Comparison of ENCODE assay signal across 17 cellular contexts in the genomic region with DNA sequence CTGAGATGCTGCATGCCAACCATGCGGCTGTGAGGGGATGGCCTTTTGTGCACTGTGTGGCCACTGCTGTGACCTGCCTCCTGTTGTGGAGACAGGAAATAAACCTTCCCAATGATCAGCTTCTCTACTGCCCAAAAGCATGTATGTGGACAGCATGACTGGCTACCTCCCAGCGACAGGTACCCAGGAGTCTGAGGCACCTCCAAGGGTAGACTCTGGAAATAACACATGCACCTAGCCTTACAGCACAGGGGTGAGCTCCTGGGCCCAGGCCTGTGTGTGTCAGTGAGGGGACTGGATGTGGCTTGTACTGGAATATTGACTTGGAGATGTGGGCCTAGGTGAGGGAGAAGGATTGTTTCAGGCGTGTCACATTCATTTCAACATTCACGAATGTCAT. TPM values are rescaled to one million over a fixed set of nuclear protein-coding genes. Genes with fewer than 3 reads are reported as not detected.
DNase-seq lines count a peak whose midpoint lies in the region; ATAC-seq, FAIRE-seq and TF ChIP-seq lines count a peak whose summit lies in the region.
"Had no signal": no experiment of that assay in that cellular context is flagged by ENCODE, and none has a peak within 500 bp of the region (broad histone marks: within the 10 kb centered on the region; RNA-seq: fewer than 3 reads in every experiment).

No MANE protein-coding gene starts in this region.

- H3K79me2 ChIP-seq in HepG2 (ENCODE audit: insufficient read depth, low read length), result no peaks in the 10 kb centered on the region

- H3K27me3 ChIP-seq in HepG2 (ENCODE audit: control insufficient read depth in 1 of 2, insufficient read depth in 2 of 2, low read length in 2 of 2) (no peaks in the 10 kb centered on the region), right lobe of liver (no peaks in the 10 kb centered on the region)

- TF ChIP-seq CTCF in HepG2 (CRISPR knock-in tag; IDR thresholded peaks at IDR 0.05), result no peak
- TF ChIP-seq CTCF in right lobe of liver (IDR thresholded peaks at IDR 0.05), result no peak
- TF ChIP-seq CTCF in VCaP (conservative IDR thresholded peaks at IDR 0.05), result no peak

- no peak for TF ChIP-seq EP300 in HepG2 (IDR thresholded peaks at IDR 0.05; ENCODE audit: low read depth in 2 of 2, low read length in 2 of 2)
- no peak for TF ChIP-seq EP300 in HepG2 (CRISPR knock-in tag; IDR thresholded peaks at IDR 0.05; ENCODE audit: borderline replicate concordance)

- CTCF ChIA-PET in HepG2 (lab: Yijun Ruan, JAX; ENCODE audit: low intra/inter-chr PET ratio, low total read pairs), result no interaction called here

- no TSS peak for BruUV-seq in HepG2 (replicated peaks; lab: Mats Ljungman, UMichigan)

- H3K4me3 ChIP-seq in HepG2 (replicated peaks in 1 of 3; ENCODE audit: insufficient read depth in 1 of 3, low read depth in 2 of 3, low read length in 3 of 3) (no peak overlapping the region), right lobe of liver (no peak overlapping the region)
- H3K4me3 ChIP-seq: thoracic aorta had no signal

- TF ChIP-seq POLR2A in HepG2 (IDR thresholded peaks at IDR 0.05; ENCODE audit: insufficient read depth in 1 of 2, low read depth in 2 of 2, low read length in 2 of 2) (no peak), right lobe of liver (IDR thresholded peaks at IDR 0.05) (no peak)

- no peak overlapping the region for H2AFZ ChIP-seq in HepG2 (ENCODE audit: low read length)

- ATAC-seq in HepG2 (no peak), right lobe of liver (no peak), GM19395 (IDR thresholded peaks at IDR 0.05; ENCODE audit: unreplicated experiment) (no peak), HG03439 (IDR thresholded peaks at IDR 0.05; ENCODE audit: unreplicated experiment) (no peak)
- ATAC-seq in effector memory CD8-positive, alpha-beta T cell (replicated peaks), result no peak

- peaks cover 50% of the 10 kb centered on the region for H3K4me1 ChIP-seq in HepG2 (ENCODE audit: insufficient read depth, low read length)
- H3K4me1 ChIP-seq in right lobe of liver, result peaks cover 0 to 12% (median 0%) of the 10 kb centered on the region in 4 donors

- POLR2A ChIA-PET in HepG2 (lab: Yijun Ruan, JAX), result interaction anchor here (1.1 kb wide), 1 partner anchor 70 kb away, joined by 4 read pairs; no protein-coding TSS in a partner anchor

- peak overlapping the region in 1 of 2 donors; percentile 66 for H3K27ac Mint-ChIP-seq in effector memory CD8-positive, alpha-beta T cell

- FAIRE-seq in HepG2 (lab: Jason Lieb, UNC), result no peak
- FAIRE-seq: bronchial epithelial cell had no signal

- no peaks in the 10 kb centered on the region for H4K20me1 ChIP-seq in HepG2 (ENCODE audit: insufficient read depth, low read length)

- H3K9me3 ChIP-seq in HepG2 (ENCODE audit: low read length) (no peaks in the 10 kb centered on the region), right lobe of liver (no peaks in the 10 kb centered on the region)
- H3K9me3 ChIP-seq: thoracic aorta had no signal

- H3K27ac ChIP-seq in HepG2 (ENCODE audit: extremely low read length, insufficient read depth, low read length), result no peak overlapping the region
- no peak overlapping the region for H3K27ac ChIP-seq in right lobe of liver
- peak overlapping the region; percentile 88; the same call in 1 of the 2 replicates for H3K27ac ChIP-seq in VCaP
- H3K27ac ChIP-seq: thoracic aorta had no signal

- H3K4me2 ChIP-seq in HepG2 (ENCODE audit: low read depth, low read length), result no peak overlapping the region

- in situ Hi-C loops in HepG2 (cut with HindIII; ENCODE audit: extremely low pct_ligation_motif_present, low pct_unique_long_range_greater_than_20kb), result no loop called here

- peaks cover 18 to 20% of the 10 kb centered on the region in 2 donors for H3K4me1 Mint-ChIP-seq in effector memory CD8-positive, alpha-beta T cell (ENCODE audit: low read depth in 2 of 2)

- intact Hi-C loops in HepG2 (cut with micrococcal nuclease; ENCODE audit: unreplicated experiment) (no loop called here), right lobe of liver (cut with DNase I) (no loop called here)

- TF ChIP-seq RAD21 in HepG2 (CRISPR knock-in tag; IDR thresholded peaks at IDR 0.05), result no peak

- H3K36me3 Mint-ChIP-seq in effector memory CD8-positive, alpha-beta T cell (ENCODE audit: insufficient read depth), result peaks cover 26% of the 10 kb centered on the region

- H3K4me3 Mint-ChIP-seq in effector memory CD8-positive, alpha-beta T cell, result peak overlapping the region; percentile 6 to 41

- H3K9ac ChIP-seq in HepG2 (ENCODE audit: insufficient read depth, low read depth, low read length), result no peak overlapping the region

- DNase-seq in HepG2 (ENCODE audit: low spot score) (no peak), right lobe of liver (no peak), dermis blood vessel endothelial cell (no peak), DMS 273 (lab: John Stamatoyannopoulos, UW; ENCODE audit: unreplicated experiment) (no peak)
- no peak for DNase-seq in effector memory CD8-positive, alpha-beta T cell
- DNase-seq: activated CD4-positive, alpha-beta T cell treated with anti-CD3 and anti-CD28 coated beads, Interleukin-2, amount 50 U/mL, for 4 hours; AML-193; effector memory CD4-positive, alpha-beta T cell; MM.1S; NCI-H1694 treated with DMSO at 0.1 percent for 48 hours; SIG-M5; T-helper 9 cell had no signal

- 96% methylated on average over 3 of the region's 4 CpGs for WGBS in HepG2 (ENCODE audit: low lambda C conversion rate)
- WGBS in right lobe of liver (ENCODE audit: insufficient coverage, low coverage, low lambda C conversion rate, missing lambda C conversion rate), result 100% methylated on average over 2 of the region's 4 CpGs

- H3K36me3 ChIP-seq in HepG2 (replicated peaks in 1 of 2; ENCODE audit: control insufficient read depth in 1 of 2, insufficient read depth in 2 of 2, low read length in 2 of 2) (peaks cover 3 to 11% of the 10 kb centered on the region in 2 experiments; a peak in 4 of 5 replicates), right lobe of liver (peaks cover 0 to 26% (median 0%) of the 10 kb centered on the region in 4 donors)

- H3K9me3 Mint-ChIP-seq in effector memory CD8-positive, alpha-beta T cell, result no peaks in the 10 kb centered on the region

- no peaks in the 10 kb centered on the region for H3K27me3 Mint-ChIP-seq in effector memory CD8-positive, alpha-beta T cell

TF ChIP-seq in HepG2, 621 proteins besides CTCF, POLR2A, EP300 and RAD21:
- TF ChIP-seq TOE1 (CRISPR knock-in tag; IDR thresholded peaks at IDR 0.05), result no peak
- peak; percentile 3 for TF ChIP-seq RBM22 (optimal IDR thresholded peaks at IDR 0.05; ENCODE audit: low read length)

RNA-seq across cellular contexts. Expression of a gene that starts 7.6 kb away (rescaled TPM):
- 167 and 207 TPM in 2 replicates for total RNA-seq in HepG2 (2016; rRNA removed; fragmentation: Illumina TruSeq; extraction: Trizol)
- total RNA-seq in HepG2 (2016; cell fraction: cytosol; rRNA removed; fragmentation: Illumina TruSeq; extraction: Trizol; ENCODE audit: low read depth), result 57.7 and 63.3 TPM in 2 replicates
- 170 and 179 TPM in 2 replicates for total RNA-seq in HepG2 (2016; cell fraction: insoluble cytoplasmic fraction; rRNA removed; fragmentation: Illumina TruSeq; extraction: Trizol)
- 117 and 119 TPM in 2 replicates for total RNA-seq in HepG2 (2016; cell fraction: membrane; rRNA removed; fragmentation: Illumina TruSeq; extraction: Trizol)
- 102 and 114 TPM in 2 replicates for total RNA-seq in HepG2 (2016; cell fraction: nucleus; rRNA removed; fragmentation: Illumina TruSeq; extraction: Trizol)
- 115 and 147 TPM in 2 replicates for polyA plus RNA-seq in HepG2 (2011; rRNA removed)
- 137 and 170 TPM in 2 replicates for polyA plus RNA-seq in HepG2 (2011; cell fraction: cytosol; rRNA removed)
- polyA plus RNA-seq in HepG2 (2011; cell fraction: nucleus; rRNA removed), result 307 and 407 TPM in 2 replicates
- polyA plus RNA-seq in HepG2 (2012), result 311 and 360 TPM in 2 replicates
- 97.4 and 105 TPM in 2 replicates for polyA plus RNA-seq in HepG2 (2016; cell fraction: cytosol; fragmentation: Illumina TruSeq; extraction: Trizol; ENCODE audit: low read depth)
- polyA plus RNA-seq in HepG2 (2016; cell fraction: insoluble cytoplasmic fraction; fragmentation: Illumina TruSeq; extraction: Trizol; ENCODE audit: low read depth), result 183 and 254 TPM in 2 replicates
- polyA plus RNA-seq in HepG2 (2016; cell fraction: membrane; fragmentation: Illumina TruSeq; extraction: Trizol; ENCODE audit: low read depth), result 113 and 126 TPM in 2 replicates
- 173 and 188 TPM in 2 replicates for polyA plus RNA-seq in HepG2 (2016; cell fraction: nucleus; fragmentation: Illumina TruSeq; extraction: Trizol; ENCODE audit: insufficient read depth, low read depth)
- 301 and 307 TPM in 2 replicates for polyA minus RNA-seq in HepG2 (2011; rRNA and poly(A)+ RNA removed; ENCODE audit: low replicate concordance)
- 278 and 286 TPM in 2 replicates for polyA minus RNA-seq in HepG2 (2011; cell fraction: cytosol; rRNA and poly(A)+ RNA removed)
- 125 and 126 TPM in 2 replicates for polyA minus RNA-seq in HepG2 (2011; cell fraction: nucleus; rRNA and poly(A)+ RNA removed)
- 100 to 1,000 TPM; 163 to 364 (median 256) TPM for total RNA-seq in right lobe of liver
- 128 and 344 TPM in 2 replicates for total RNA-seq in dermis blood vessel endothelial cell

RNA-seq across cellular contexts. Expression of a gene that starts 46.8 kb away (rescaled TPM):
- total RNA-seq in HepG2 (2016; rRNA removed; fragmentation: Illumina TruSeq; extraction: Trizol), result 35.2 and 40.5 TPM in 2 replicates
- total RNA-seq in HepG2 (2016; cell fraction: cytosol; rRNA removed; fragmentation: Illumina TruSeq; extraction: Trizol; ENCODE audit: low read depth), result 11.6 and 14.8 TPM in 2 replicates
- 33.1 and 33.4 TPM in 2 replicates for total RNA-seq in HepG2 (2016; cell fraction: insoluble cytoplasmic fraction; rRNA removed; fragmentation: Illumina TruSeq; extraction: Trizol)
- total RNA-seq in HepG2 (2016; cell fraction: membrane; rRNA removed; fragmentation: Illumina TruSeq; extraction: Trizol), result 13.3 and 18.3 TPM in 2 replicates
- total RNA-seq in HepG2 (2016; cell fraction: nucleus; rRNA removed; fragmentation: Illumina TruSeq; extraction: Trizol), result 15.7 and 15.8 TPM in 2 replicates
- 24.5 and 29.3 TPM in 2 replicates for polyA plus RNA-seq in HepG2 (2011; rRNA removed)
- 30.4 and 32.4 TPM in 2 replicates for polyA plus RNA-seq in HepG2 (2011; cell fraction: cytosol; rRNA removed)
- 11.2 and 15.1 TPM in 2 replicates for polyA plus RNA-seq in HepG2 (2011; cell fraction: nucleus; rRNA removed)
- 22.2 and 26.3 TPM in 2 replicates for polyA plus RNA-seq in HepG2 (2012)
- polyA plus RNA-seq in HepG2 (2016; cell fraction: cytosol; fragmentation: Illumina TruSeq; extraction: Trizol; ENCODE audit: low read depth), result 9.9 and 11.5 TPM in 2 replicates
- 28.1 and 29.2 TPM in 2 replicates for polyA plus RNA-seq in HepG2 (2016; cell fraction: insoluble cytoplasmic fraction; fragmentation: Illumina TruSeq; extraction: Trizol; ENCODE audit: low read depth)
- polyA plus RNA-seq in HepG2 (2016; cell fraction: membrane; fragmentation: Illumina TruSeq; extraction: Trizol; ENCODE audit: low read depth), result 11.1 and 13.6 TPM in 2 replicates
- 16.5 and 17.5 TPM in 2 replicates for polyA plus RNA-seq in HepG2 (2016; cell fraction: nucleus; fragmentation: Illumina TruSeq; extraction: Trizol; ENCODE audit: insufficient read depth, low read depth)
- 34.1 and 34.4 TPM in 2 replicates for polyA minus RNA-seq in HepG2 (2011; rRNA and poly(A)+ RNA removed; ENCODE audit: low replicate concordance)
- 6.5 and 7.9 TPM in 2 replicates for polyA minus RNA-seq in HepG2 (2011; cell fraction: cytosol; rRNA and poly(A)+ RNA removed)
- polyA minus RNA-seq in HepG2 (2011; cell fraction: nucleus; rRNA and poly(A)+ RNA removed), result 11.6 and 12.1 TPM in 2 replicates
- total RNA-seq in right lobe of liver, result 10 to 100 TPM in 2 of 6 experiments, 1 to 10 TPM in 4; 3.0 to 13.4 (median 4.5) TPM
- total RNA-seq in dermis blood vessel endothelial cell, result 15.9 and 20.4 TPM in 2 replicates
